9 cellular contexts compared by ENCODE assay signal in the genomic region with DNA sequence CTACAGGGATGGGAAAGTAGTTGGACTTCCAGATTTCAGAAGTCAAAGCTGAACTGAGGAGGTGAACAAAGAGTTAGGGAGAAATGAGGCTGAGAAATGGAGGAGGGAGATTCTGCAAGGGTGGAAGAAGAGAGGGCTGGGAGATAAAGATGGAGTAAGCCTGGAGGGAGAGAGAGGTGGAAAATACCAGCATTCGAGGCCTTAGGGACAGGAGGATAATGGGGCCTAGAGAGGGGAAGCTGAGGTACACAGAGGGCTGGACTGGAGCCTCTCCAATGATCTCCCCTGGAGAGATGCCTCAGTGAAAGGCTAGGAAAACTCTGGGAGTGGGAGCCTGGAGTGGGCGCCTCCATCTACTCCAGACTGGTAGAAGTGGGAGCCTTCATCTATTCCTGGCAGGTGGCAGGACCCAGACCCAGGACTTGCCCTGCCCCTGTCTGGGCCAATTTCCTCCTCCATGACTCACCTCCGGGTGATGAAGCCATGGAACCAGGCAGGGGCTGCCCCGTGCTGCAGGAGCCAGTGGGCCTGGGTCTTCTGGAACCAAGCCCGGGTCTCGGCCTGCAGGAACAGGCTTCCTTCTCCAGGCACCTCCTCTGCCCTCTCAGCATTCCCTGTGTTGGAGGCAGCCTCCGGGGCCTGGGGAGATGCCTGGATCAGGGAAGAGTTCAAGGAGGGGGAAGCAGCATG. TPM values are rescaled to one million over a fixed set of nuclear protein-coding genes. Genes with fewer than 3 reads are reported as not detected.
DNase-seq lines count a peak whose midpoint lies in the region; ATAC-seq and TF ChIP-seq lines count a peak whose summit lies in the region.
"Had no signal": no experiment of that assay in that cellular context is flagged by ENCODE, and none has a peak within 500 bp of the region (broad histone marks: within the 10 kb centered on the region; RNA-seq: fewer than 3 reads in every experiment).

No MANE protein-coding gene starts in this region.

- TF ChIP-seq CTCF in OCI-LY7 (conservative IDR thresholded peaks at IDR 0.05; ENCODE audit: low read length): no peak
- no peak for TF ChIP-seq CTCF in A673 (conservative IDR thresholded peaks at IDR 0.05; ENCODE audit: low read depth, low read length)

- DNase-seq in OCI-LY7 (ENCODE audit: low spot score) (no peak), islet precursor cell (peak; percentile 59), A673 (ENCODE audit: low spot score) (no peak), NCI-H2227 treated with DMSO at 0.1 percent for 48 hours (lab: John Stamatoyannopoulos, UW) (no peak)
- DNase-seq in activated T-helper 2 cell treated with anti-CD3 and anti-CD28 coated beads, Interferon-gamma antibody, Interleukin-2, Interleukin-4, amounts not matched to agents 10 μg/mL and 5 μg/mL and 100 μg/mL, durations not matched to agents 14 hours and 24 hours and 36 hours (ENCODE audit: low spot score): no peak
- peak; percentile 64 for DNase-seq in stimulated activated naive CD8-positive, alpha-beta T cell treated with anti-CD3 and anti-CD28 coated beads, Interleukin-15, Interleukin-2, amounts not matched to agents 100 U/mL and 50 U/mL, for 24 hours
- DNase-seq: NCI-H2029 treated with DMSO at 0.1 percent for 48 hours had no signal

- peak overlapping the region; percentile 100 for H3K27ac Mint-ChIP-seq in activated T-helper 2 cell treated with anti-CD3 and anti-CD28 coated beads, Interferon-gamma antibody, Interleukin-2, Interleukin-4, amounts not matched to agents 10 μg/mL and 5 μg/mL and 100 μg/mL, durations not matched to agents 14 hours and 24 hours and 36 hours

- intact Hi-C loops in OCI-LY7 (cut with micrococcal nuclease; ENCODE audit: unreplicated experiment): no loop called here
- intact Hi-C loops in activated T-helper 2 cell treated with anti-CD3 and anti-CD28 coated beads, Interferon-gamma antibody, Interleukin-2, Interleukin-4, amounts not matched to agents 10 μg/mL and 5 μg/mL and 100 μg/mL, durations not matched to agents 14 hours and 24 hours and 36 hours (cut with micrococcal nuclease): no loop called here
- intact Hi-C loops in A673 (cut with micrococcal nuclease; ENCODE audit: unreplicated experiment): no loop called here

- CTCF ChIA-PET in OCI-LY7 (lab: Charles Lee; ENCODE audit: unreplicated experiment): no interaction called here
- CTCF ChIA-PET in A673 (lab: Charles Lee): interaction anchor here (0.7 to 1.0 kb wide), 3 partner anchors 8 to 125 kb away, joined by 3 to 6 read pairs (median 3); no protein-coding TSS in a partner anchor

- POLR2A ChIA-PET in OCI-LY7 (lab: Charles Lee) (no interaction called here), A673 (lab: Charles Lee; ENCODE audit: low non-redundant PET) (interaction anchor here (1.1 kb wide), 1 partner anchor 10 kb away, joined by 3 read pairs; no protein-coding TSS in a partner anchor)

- no peak overlapping the region for H3K27ac ChIP-seq in OCI-LY7 (ENCODE audit: low read depth, low read length, poor library complexity, severe bottlenecking)
- no peak overlapping the region for H3K27ac ChIP-seq in A673 (ENCODE audit: low read depth, low read length, poor library complexity, severe bottlenecking)

- H3K9me3 ChIP-seq in OCI-LY7 (ENCODE audit: low read length) (no peaks in the 10 kb centered on the region), A673 (ENCODE audit: low read depth, low read length, poor library complexity, severe bottlenecking) (no peaks in the 10 kb centered on the region)

- H3K4me3 ChIP-seq in OCI-LY7 (ENCODE audit: low read depth, low read length, poor library complexity, severe bottlenecking) (peak overlapping the region; percentile 58), A673 (ENCODE audit: low read depth, low read length, poor library complexity, severe bottlenecking) (no peak overlapping the region)

- ATAC-seq in stimulated activated naive CD8-positive, alpha-beta T cell treated with anti-CD3 and anti-CD28 coated beads, Interleukin-15, Interleukin-2, amounts not matched to agents 100 U/mL and 50 U/mL, for 24 hours: no peak
- ATAC-seq in GM19035 (IDR thresholded peaks at IDR 0.05; ENCODE audit: unreplicated experiment) (no peak), HG02852 (IDR thresholded peaks at IDR 0.05; ENCODE audit: unreplicated experiment) (no peak)

- H3K4me2 ChIP-seq in OCI-LY7 (ENCODE audit: low read length): peak overlapping the region; percentile 68

- no peaks in the 10 kb centered on the region for H3K9me2 ChIP-seq in OCI-LY7 (ENCODE audit: insufficient read depth, low read length)

- peaks cover 27% of the 10 kb centered on the region for H3K4me1 ChIP-seq in OCI-LY7 (ENCODE audit: insufficient read depth, low read length, poor library complexity, severe bottlenecking)
- peaks cover 31% of the 10 kb centered on the region for H3K4me1 ChIP-seq in A673 (ENCODE audit: insufficient read depth, low read length, poor library complexity, severe bottlenecking)

- peaks cover 44% of the 10 kb centered on the region for H3K4me1 Mint-ChIP-seq in activated T-helper 2 cell treated with anti-CD3 and anti-CD28 coated beads, Interferon-gamma antibody, Interleukin-2, Interleukin-4, amounts not matched to agents 10 μg/mL and 5 μg/mL and 100 μg/mL, durations not matched to agents 14 hours and 24 hours and 36 hours (ENCODE audit: low read depth)

- no peaks in the 10 kb centered on the region for H4K20me1 ChIP-seq in OCI-LY7 (ENCODE audit: insufficient read depth, low read length)

- H3K27me3 ChIP-seq in A673 (replicated peaks; ENCODE audit: insufficient read depth, low read depth, low read length, poor library complexity): no peaks in the 10 kb centered on the region

- no peaks in the 10 kb centered on the region for H3K9me3 Mint-ChIP-seq in activated T-helper 2 cell treated with anti-CD3 and anti-CD28 coated beads, Interferon-gamma antibody, Interleukin-2, Interleukin-4, amounts not matched to agents 10 μg/mL and 5 μg/mL and 100 μg/mL, durations not matched to agents 14 hours and 24 hours and 36 hours

- no peaks in the 10 kb centered on the region for H3K27me3 Mint-ChIP-seq in activated T-helper 2 cell treated with anti-CD3 and anti-CD28 coated beads, Interferon-gamma antibody, Interleukin-2, Interleukin-4, amounts not matched to agents 10 μg/mL and 5 μg/mL and 100 μg/mL, durations not matched to agents 14 hours and 24 hours and 36 hours (ENCODE audit: low read depth)

- no peaks in the 10 kb centered on the region for H3K36me3 ChIP-seq in OCI-LY7 (ENCODE audit: insufficient read depth, low read length)
- no peaks in the 10 kb centered on the region for H3K36me3 ChIP-seq in A673 (ENCODE audit: insufficient read depth, low read length, poor library complexity, severe bottlenecking)

- peak overlapping the region; percentile 88 for H3K4me3 Mint-ChIP-seq in activated T-helper 2 cell treated with anti-CD3 and anti-CD28 coated beads, Interferon-gamma antibody, Interleukin-2, Interleukin-4, amounts not matched to agents 10 μg/mL and 5 μg/mL and 100 μg/mL, durations not matched to agents 14 hours and 24 hours and 36 hours (ENCODE audit: low read depth)

- H3K79me2 ChIP-seq in OCI-LY7 (ENCODE audit: insufficient read depth, low read depth, low read length): no peaks in the 10 kb centered on the region

- BruUV-seq in OCI-LY7 (replicated peaks; lab: Mats Ljungman, UMichigan) (no TSS peak), A673 (replicated peaks; lab: Mats Ljungman, UMichigan) (no TSS peak)

- peak overlapping the region; percentile 83; the same call in 1 of the 2 replicates for H2AFZ ChIP-seq in OCI-LY7 (ENCODE audit: low read length)

- H3K36me3 Mint-ChIP-seq in activated T-helper 2 cell treated with anti-CD3 and anti-CD28 coated beads, Interferon-gamma antibody, Interleukin-2, Interleukin-4, amounts not matched to agents 10 μg/mL and 5 μg/mL and 100 μg/mL, durations not matched to agents 14 hours and 24 hours and 36 hours (ENCODE audit: low read depth): peaks cover 68% of the 10 kb centered on the region

RNA-seq across cellular contexts. Expression of a gene that starts 1.9 kb away (rescaled TPM):
- total RNA-seq in OCI-LY7 (2014; rRNA removed; shearing (Covaris generic)): 5.5 and 5.8 TPM in 2 replicates
- total RNA-seq in OCI-LY7 (2022) (2.1 and 2.2 TPM in 2 replicates), A673 (2021) (3.5 and 6.0 TPM in 2 replicates)
- total RNA-seq in activated T-helper 2 cell treated with anti-CD3 and anti-CD28 coated beads, Interferon-gamma antibody, Interleukin-2, Interleukin-4, amounts not matched to agents 10 μg/mL and 5 μg/mL and 100 μg/mL, durations not matched to agents 14 hours and 24 hours and 36 hours: 453 and 474 TPM in 2 replicates

RNA-seq across cellular contexts. Expression of a gene that starts 44.2 kb away (rescaled TPM):
- total RNA-seq in OCI-LY7 (2014; rRNA removed; shearing (Covaris generic)): not detected in 2 replicates
- not detected in 2 replicates for total RNA-seq in OCI-LY7 (2022)
- total RNA-seq in activated T-helper 2 cell treated with anti-CD3 and anti-CD28 coated beads, Interferon-gamma antibody, Interleukin-2, Interleukin-4, amounts not matched to agents 10 μg/mL and 5 μg/mL and 100 μg/mL, durations not matched to agents 14 hours and 24 hours and 36 hours: 1.1 and 1.4 TPM in 2 replicates
- total RNA-seq in A673 (2021): 0.11 and 0.15 TPM in 2 replicates

RNA-seq across cellular contexts. Expression of a gene that starts 45.9 kb away (rescaled TPM):
- total RNA-seq in OCI-LY7 (2014; rRNA removed; shearing (Covaris generic)): not detected in 2 replicates
- not detected in 2 replicates for total RNA-seq in OCI-LY7 (2022)
- total RNA-seq in activated T-helper 2 cell treated with anti-CD3 and anti-CD28 coated beads, Interferon-gamma antibody, Interleukin-2, Interleukin-4, amounts not matched to agents 10 μg/mL and 5 μg/mL and 100 μg/mL, durations not matched to agents 14 hours and 24 hours and 36 hours: 252 and 253 TPM in 2 replicates
- 3.6 and 5.1 TPM in 2 replicates for total RNA-seq in A673 (2021)

RNA-seq across cellular contexts. Expression of a gene that starts 47.4 kb away (rescaled TPM):
- total RNA-seq in OCI-LY7 (2014; rRNA removed; shearing (Covaris generic)): 53.7 and 54.0 TPM in 2 replicates
- total RNA-seq in OCI-LY7 (2022): 81.5 and 82.9 TPM in 2 replicates
- 94.8 and 110 TPM in 2 replicates for total RNA-seq in activated T-helper 2 cell treated with anti-CD3 and anti-CD28 coated beads, Interferon-gamma antibody, Interleukin-2, Interleukin-4, amounts not matched to agents 10 μg/mL and 5 μg/mL and 100 μg/mL, durations not matched to agents 14 hours and 24 hours and 36 hours
- 121 and 125 TPM in 2 replicates for total RNA-seq in A673 (2021)

Comparison
In these comparisons a context has a peak if more than half of its experiments do, and no peak if none do; other contexts are left out.
1. DNase-seq: peak in islet precursor cell (single experiment) and stimulated activated naive CD8-positive, alpha-beta T cell treated with anti-CD3 and anti-CD28 coated beads, Interleukin-15, Interleukin-2, amounts not matched to agents 100 U/mL and 50 U/mL, for 24 hours (single experiment); none in OCI-LY7 (single experiment), activated T-helper 2 cell treated with anti-CD3 and anti-CD28 coated beads, Interferon-gamma antibody, Interleukin-2, Interleukin-4, amounts not matched to agents 10 μg/mL and 5 μg/mL and 100 μg/mL, durations not matched to agents 14 hours and 24 hours and 36 hours (single experiment), A673 (single experiment) and NCI-H2227 treated with DMSO at 0.1 percent for 48 hours (single experiment).
2. RNA of a gene that starts 1.9 kb away (total RNA-seq): 453 to 474 TPM in activated T-helper 2 cell treated with anti-CD3 and anti-CD28 coated beads, Interferon-gamma antibody, Interleukin-2, Interleukin-4, amounts not matched to agents 10 μg/mL and 5 μg/mL and 100 μg/mL, durations not matched to agents 14 hours and 24 hours and 36 hours; 2.1 to 5.8 TPM in OCI-LY7 and 3.5 to 6.0 TPM in A673; every median in the first group is over 10 times any median in the second.
3. RNA of a gene that starts 45.9 kb away (total RNA-seq): 252 to 253 TPM in activated T-helper 2 cell treated with anti-CD3 and anti-CD28 coated beads, Interferon-gamma antibody, Interleukin-2, Interleukin-4, amounts not matched to agents 10 μg/mL and 5 μg/mL and 100 μg/mL, durations not matched to agents 14 hours and 24 hours and 36 hours; 3.6 to 5.1 TPM in A673 and not detected in OCI-LY7; every median in the first group is over 10 times any median in the second.